ENCODE assay signal across 20 cellular contexts in the genomic region with DNA sequence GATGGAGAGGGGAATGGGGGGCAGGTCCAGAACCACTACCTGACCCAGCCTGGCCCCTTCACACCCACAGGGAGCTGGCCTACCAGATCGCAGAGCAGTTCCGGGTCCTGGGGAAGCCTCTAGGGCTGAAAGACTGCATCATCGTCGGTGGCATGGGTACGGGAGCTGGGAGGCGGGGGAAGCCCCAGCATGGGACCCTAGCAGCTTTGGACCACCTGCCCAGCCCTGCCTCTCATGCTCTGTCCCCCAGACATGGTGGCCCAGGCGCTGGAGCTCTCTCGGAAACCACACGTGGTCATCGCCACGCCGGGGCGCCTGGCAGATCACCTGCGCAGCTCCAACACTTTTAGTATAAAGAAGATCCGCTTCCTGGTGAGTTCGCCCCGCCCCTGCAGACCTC. TPM values are rescaled to one million over a fixed set of nuclear protein-coding genes. Genes with fewer than 3 reads are reported as not detected.
DNase-seq lines count a peak whose midpoint lies in the region; ATAC-seq and TF ChIP-seq lines count a peak whose summit lies in the region.
"Had no signal": no experiment of that assay in that cellular context is flagged by ENCODE, and none has a peak within 500 bp of the region (broad histone marks: within the 10 kb centered on the region; RNA-seq: fewer than 3 reads in every experiment).

No MANE protein-coding gene starts in this region.

- H3K4me1 Mint-ChIP-seq in activated naive CD4-positive, alpha-beta T cell treated with anti-CD3 and anti-CD28 coated beads, Interleukin-2, amount 10 ng/mL, durations not matched to agents 7 days and 5 days, result peaks cover 31% of the 10 kb centered on the region
- peaks cover 10% of the 10 kb centered on the region for H3K4me1 Mint-ChIP-seq in WTC11
- H3K4me1 Mint-ChIP-seq in immature natural killer cell, result peaks cover 36 to 43% of the 10 kb centered on the region in 2 donors
- peaks cover 37% of the 10 kb centered on the region for H3K4me1 Mint-ChIP-seq in stimulated activated memory B cell treated with anti-CD40 and anti-IgM and Interleukin-4, amounts not matched to agents 10 μg/mL and 1 μg/mL and 100 μg/mL, for 72 hours

- CTCF ChIA-PET in activated naive CD4-positive, alpha-beta T cell treated with anti-CD3 and anti-CD28 coated beads, Interleukin-2, amount 10 ng/mL, durations not matched to agents 7 days and 5 days (lab: Charles Lee), result no interaction called here
- CTCF ChIA-PET in WTC11 (lab: Charles Lee), result no interaction called here

- H3K27ac Mint-ChIP-seq in activated naive CD4-positive, alpha-beta T cell treated with anti-CD3 and anti-CD28 coated beads, Interleukin-2, amount 10 ng/mL, durations not matched to agents 7 days and 5 days, result no peak overlapping the region
- no peak overlapping the region for H3K27ac Mint-ChIP-seq in WTC11
- no peak overlapping the region for H3K27ac Mint-ChIP-seq in immature natural killer cell
- peak overlapping the region; percentile 37 for H3K27ac Mint-ChIP-seq in stimulated activated memory B cell treated with anti-CD40 and anti-IgM and Interleukin-4, amounts not matched to agents 10 μg/mL and 1 μg/mL and 100 μg/mL, for 72 hours
- H3K27ac Mint-ChIP-seq: activated T-helper 2 cell treated with anti-CD3 and anti-CD28 coated beads, Interferon-gamma antibody, Interleukin-2, Interleukin-4, amounts not matched to agents 10 μg/mL and 5 μg/mL and 100 μg/mL, durations not matched to agents 14 hours and 24 hours and 36 hours had no signal

- DNase-seq in activated naive CD4-positive, alpha-beta T cell treated with anti-CD3 and anti-CD28 coated beads, Interleukin-2, amount 10 ng/mL, durations not matched to agents 7 days and 5 days, result no peak
- no peak for DNase-seq in activated naive CD4-positive, alpha-beta T cell treated with anti-CD3 and anti-CD28 coated beads, Interleukin-2, amount 50 U/mL, for 16 hours
- no peak for DNase-seq in WTC11 (ENCODE audit: low spot score)
- no peak for DNase-seq in immature natural killer cell
- DNase-seq in HK-2 (ENCODE audit: unreplicated experiment), result no peak
- no peak for DNase-seq in left ventricle myocardium inferior
- DNase-seq in UCSD-AML1 (lab: John Stamatoyannopoulos, UW; ENCODE audit: unreplicated experiment), result no peak
- DNase-seq: activated CD4-positive, alpha-beta T cell treated with anti-CD3 and anti-CD28 coated beads, Interleukin-2, amount 50 U/mL, for 4 hours; COR-L47; EL; foreskin keratinocyte; NCI-H1436; NCI-H2171 treated with DMSO at 0.1 percent for 48 hours; NCI-H748 treated with DMSO at 0.1 percent for 48 hours; nucleus accumbens; PC-9; right lobe of liver had no signal

- TF ChIP-seq CTCF in WTC11 (IDR thresholded peaks at IDR 0.05) (no peak), left ventricle myocardium inferior (IDR thresholded peaks at IDR 0.05; ENCODE audit: borderline replicate concordance) (no peak)

- H3K4me3 ChIP-seq in left ventricle myocardium inferior, result no peak overlapping the region
- H3K4me3 ChIP-seq: right lobe of liver had no signal

- H3K27me3 Mint-ChIP-seq in activated naive CD4-positive, alpha-beta T cell treated with anti-CD3 and anti-CD28 coated beads, Interleukin-2, amount 10 ng/mL, durations not matched to agents 7 days and 5 days, result no peaks in the 10 kb centered on the region
- H3K27me3 Mint-ChIP-seq in WTC11 (ENCODE audit: low read depth) (no peaks in the 10 kb centered on the region; the same call in 1 of the 2 replicates), immature natural killer cell (ENCODE audit: low read depth in 3 of 3) (peaks cover 0 to 10% (median 4%) of the 10 kb centered on the region in 3 donors)
- no peaks in the 10 kb centered on the region for H3K27me3 Mint-ChIP-seq in stimulated activated memory B cell treated with anti-CD40 and anti-IgM and Interleukin-4, amounts not matched to agents 10 μg/mL and 1 μg/mL and 100 μg/mL, for 72 hours

- no peaks in the 10 kb centered on the region for H3K9me3 ChIP-seq in left ventricle myocardium inferior (replicated peaks)
- H3K9me3 ChIP-seq: right lobe of liver had no signal

- peaks cover 44% of the 10 kb centered on the region for H3K4me1 ChIP-seq in left ventricle myocardium inferior
- H3K4me1 ChIP-seq: foreskin keratinocyte had no signal

- peak overlapping the region; percentile 84 for H3K4me3 Mint-ChIP-seq in activated naive CD4-positive, alpha-beta T cell treated with anti-CD3 and anti-CD28 coated beads, Interleukin-2, amount 10 ng/mL, durations not matched to agents 7 days and 5 days
- H3K4me3 Mint-ChIP-seq in WTC11 (peak overlapping the region; percentile 99), immature natural killer cell (peak overlapping the region in 3 of 5 donors; percentile 10 to 73 (median 72))
- peak overlapping the region; percentile 43 for H3K4me3 Mint-ChIP-seq in stimulated activated memory B cell treated with anti-CD40 and anti-IgM and Interleukin-4, amounts not matched to agents 10 μg/mL and 1 μg/mL and 100 μg/mL, for 72 hours

- ATAC-seq in WTC11, result no peak
- ATAC-seq in stimulated activated memory B cell treated with anti-CD40 and anti-IgM and Interleukin-4, amounts not matched to agents 10 μg/mL and 1 μg/mL and 100 μg/mL, for 72 hours, result no peak
- ATAC-seq: foreskin keratinocyte, right lobe of liver had no signal

- peaks cover 30% of the 10 kb centered on the region for H3K36me3 Mint-ChIP-seq in activated naive CD4-positive, alpha-beta T cell treated with anti-CD3 and anti-CD28 coated beads, Interleukin-2, amount 10 ng/mL, durations not matched to agents 7 days and 5 days
- peaks cover 25% of the 10 kb centered on the region for H3K36me3 Mint-ChIP-seq in WTC11
- peaks cover 4 to 14% (median 6%) of the 10 kb centered on the region in 3 donors for H3K36me3 Mint-ChIP-seq in immature natural killer cell
- H3K36me3 Mint-ChIP-seq in stimulated activated memory B cell treated with anti-CD40 and anti-IgM and Interleukin-4, amounts not matched to agents 10 μg/mL and 1 μg/mL and 100 μg/mL, for 72 hours, result peaks cover 55% of the 10 kb centered on the region

- no peaks in the 10 kb centered on the region for H3K27me3 ChIP-seq in left ventricle myocardium inferior (ENCODE audit: low read depth)
- H3K27me3 ChIP-seq: foreskin keratinocyte, right lobe of liver had no signal

- POLR2A ChIA-PET in WTC11 (lab: Charles Lee), result no interaction called here

- no peaks in the 10 kb centered on the region for H3K9me3 Mint-ChIP-seq in activated naive CD4-positive, alpha-beta T cell treated with anti-CD3 and anti-CD28 coated beads, Interleukin-2, amount 10 ng/mL, durations not matched to agents 7 days and 5 days
- H3K9me3 Mint-ChIP-seq in WTC11 (no peaks in the 10 kb centered on the region), immature natural killer cell (no peaks in the 10 kb centered on the region)
- no peaks in the 10 kb centered on the region for H3K9me3 Mint-ChIP-seq in stimulated activated memory B cell treated with anti-CD40 and anti-IgM and Interleukin-4, amounts not matched to agents 10 μg/mL and 1 μg/mL and 100 μg/mL, for 72 hours
- H3K9me3 Mint-ChIP-seq: activated T-helper 2 cell treated with anti-CD3 and anti-CD28 coated beads, Interferon-gamma antibody, Interleukin-2, Interleukin-4, amounts not matched to agents 10 μg/mL and 5 μg/mL and 100 μg/mL, durations not matched to agents 14 hours and 24 hours and 36 hours had no signal

- intact Hi-C loops in left ventricle myocardium inferior (cut with micrococcal nuclease), result no loop called here

- peaks cover 55% of the 10 kb centered on the region for H3K36me3 ChIP-seq in left ventricle myocardium inferior

- H3K27ac ChIP-seq in left ventricle myocardium inferior (replicated peaks), result no peak overlapping the region
- H3K27ac ChIP-seq: epithelial cell of prostate, foreskin keratinocyte, PC-9, right lobe of liver had no signal

TF ChIP-seq in WTC11, 78 proteins besides CTCF, POLR2A, EP300 and RAD21 (continues in another document):
- TF ChIP-seq NR1H2 (CRISPR knock-in tag; IDR thresholded peaks at IDR 0.05) (no peak), ZNF219 (CRISPR knock-in tag; IDR thresholded peaks at IDR 0.05; ENCODE audit: borderline replicate concordance) (no peak), MXD4 (CRISPR knock-in tag; IDR thresholded peaks at IDR 0.05; ENCODE audit: borderline replicate concordance) (no peak), RORB (CRISPR knock-in tag; IDR thresholded peaks at IDR 0.05) (no peak)
- TF ChIP-seq, protein P1, sequence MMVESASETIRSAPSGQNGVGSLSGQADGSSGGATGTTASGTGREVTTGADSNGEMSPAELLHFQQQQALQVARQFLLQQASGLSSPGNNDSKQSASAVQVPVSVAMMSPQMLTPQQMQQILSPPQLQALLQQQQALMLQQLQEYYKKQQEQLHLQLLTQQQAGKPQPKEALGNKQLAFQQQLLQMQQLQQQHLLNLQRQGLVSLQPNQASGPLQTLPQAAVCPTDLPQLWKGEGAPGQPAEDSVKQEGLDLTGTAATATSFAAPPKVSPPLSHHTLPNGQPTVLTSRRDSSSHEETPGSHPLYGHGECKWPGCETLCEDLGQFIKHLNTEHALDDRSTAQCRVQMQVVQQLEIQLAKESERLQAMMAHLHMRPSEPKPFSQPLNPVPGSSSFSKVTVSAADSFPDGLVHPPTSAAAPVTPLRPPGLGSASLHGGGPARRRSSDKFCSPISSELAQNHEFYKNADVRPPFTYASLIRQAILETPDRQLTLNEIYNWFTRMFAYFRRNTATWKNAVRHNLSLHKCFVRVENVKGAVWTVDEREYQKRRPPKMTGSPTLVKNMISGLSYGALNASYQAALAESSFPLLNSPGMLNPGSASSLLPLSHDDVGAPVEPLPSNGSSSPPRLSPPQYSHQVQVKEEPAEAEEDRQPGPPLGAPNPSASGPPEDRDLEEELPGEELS (CRISPR knock-in tag; IDR thresholded peaks at IDR 0.05), result no peak
- TF ChIP-seq, protein P2, sequence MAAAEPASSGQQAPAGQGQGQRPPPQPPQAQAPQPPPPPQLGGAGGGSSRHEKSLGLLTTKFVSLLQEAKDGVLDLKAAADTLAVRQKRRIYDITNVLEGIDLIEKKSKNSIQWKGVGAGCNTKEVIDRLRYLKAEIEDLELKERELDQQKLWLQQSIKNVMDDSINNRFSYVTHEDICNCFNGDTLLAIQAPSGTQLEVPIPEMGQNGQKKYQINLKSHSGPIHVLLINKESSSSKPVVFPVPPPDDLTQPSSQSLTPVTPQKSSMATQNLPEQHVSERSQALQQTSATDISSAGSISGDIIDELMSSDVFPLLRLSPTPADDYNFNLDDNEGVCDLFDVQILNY (CRISPR knock-in tag; IDR thresholded peaks at IDR 0.05), result no peak

RNA-seq across cellular contexts. Expression of gene DDX49, which starts 2.1 kb away (rescaled TPM):
- total RNA-seq in WTC11 (2021) (30.1 to 47.9 TPM (median 36.4 TPM) in 3 replicates), left ventricle myocardium inferior (22.4 TPM)
- polyA plus RNA-seq in immature natural killer cell, result 10 to 100 TPM; 33.1 to 54.2 (median 48.9) TPM

RNA-seq across cellular contexts. Expression of gene COPE, which starts 2.4 kb away (rescaled TPM):
- total RNA-seq in WTC11 (2021) (224 to 240 TPM (median 228 TPM) in 3 replicates), left ventricle myocardium inferior (128 TPM)
- polyA plus RNA-seq in immature natural killer cell, result 100 to 1,000 TPM; 378 to 407 (median 401) TPM

RNA-seq across cellular contexts. Expression of gene HOMER3, which starts 19.4 kb away (rescaled TPM):
- total RNA-seq in WTC11 (2021) (28.2 to 32.4 TPM (median 32.2 TPM) in 3 replicates), left ventricle myocardium inferior (14.7 TPM)
- under 1 TPM in 1 of 3 donors, not detected in 2; 0.47 TPM for polyA plus RNA-seq in immature natural killer cell

RNA-seq across cellular contexts. Expression of gene CERS1, which starts 25.6 kb away (rescaled TPM):
- total RNA-seq in WTC11 (2021), result 14.7 to 24.5 TPM (median 22.6 TPM) in 3 replicates
- polyA plus RNA-seq in immature natural killer cell, result not detected
- total RNA-seq in left ventricle myocardium inferior, result 1.4 TPM
- total RNA-seq: right lobe of liver had no signal

Comparison
In these comparisons a context has a peak if more than half of its experiments do, and no peak if none do; other contexts are left out.
1. H3K4me3 Mint-ChIP-seq: peak in every context shown above with its lines; median percentile 99 in WTC11; 84 in activated naive CD4-positive, alpha-beta T cell treated with anti-CD3 and anti-CD28 coated beads, Interleukin-2, amount 10 ng/mL, durations not matched to agents 7 days and 5 days; 72 in immature natural killer cell; 43 in stimulated activated memory B cell treated with anti-CD40 and anti-IgM and Interleukin-4, amounts not matched to agents 10 μg/mL and 1 μg/mL and 100 μg/mL, for 72 hours.